Comparison of ENCODE assay signal across 28 cellular contexts in the genomic region with DNA sequence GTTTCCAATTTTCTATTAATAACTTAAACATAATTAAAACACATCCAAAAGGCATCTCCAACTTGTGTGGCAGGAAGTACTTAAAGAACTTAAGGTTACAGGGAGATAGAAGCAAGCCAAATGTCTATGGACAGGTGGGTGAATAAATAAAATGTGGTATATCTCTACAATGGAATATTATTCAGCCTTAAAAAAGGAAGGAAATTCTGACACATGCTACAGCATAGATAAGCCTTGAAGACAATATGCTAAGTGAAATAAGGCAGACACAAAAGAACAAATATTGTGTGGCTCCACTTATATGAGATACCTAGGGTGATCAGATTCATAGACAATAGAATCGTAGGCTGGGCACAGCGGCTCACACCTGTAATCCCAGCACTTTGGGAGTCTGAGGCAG.
"Had no signal": no experiment of that assay in that cellular context is flagged by ENCODE, and none has a peak within 500 bp of the region (broad histone marks: within the 10 kb centered on the region; RNA-seq: fewer than 3 reads in every experiment).

No MANE protein-coding gene starts in this region.

- H3K27ac ChIP-seq: colonic mucosa, epithelial cell of prostate, esophagus squamous epithelium, gastrocnemius medialis, heart right ventricle, left lung, lower lobe of right lung had no signal

- H3K36me3 Mint-ChIP-seq: mesothelial cell of epicardium, naive B cell had no signal

- H3K4me1 ChIP-seq: colonic mucosa, esophagus squamous epithelium, gastrocnemius medialis, heart right ventricle, left lung, lower lobe of right lung had no signal

- H3K36me3 ChIP-seq: colonic mucosa, esophagus squamous epithelium, gastrocnemius medialis, heart right ventricle, left lung, lower lobe of right lung had no signal

- ATAC-seq: effector memory CD8-positive, alpha-beta T cell; esophagus mucosa; gastrocnemius medialis; heart right ventricle; left ventricle myocardium superior; lower lobe of right lung; mucosa of descending colon had no signal

- H3K27me3 ChIP-seq: gastrocnemius medialis had no signal

- FAIRE-seq: endometrium, islet of Langerhans, keratinocyte had no signal

- H3K9me3 Mint-ChIP-seq: dendritic cell treated with granulocyte-macrophage colony-stimulating factor and Interleukin-4, amounts not matched to agents 40 ng/mL and 50 ng/mL, for 4 days; effector memory CD8-positive, alpha-beta T cell; endodermal cell; mesothelial cell of epicardium had no signal

- H3K27ac Mint-ChIP-seq: dendritic cell treated with granulocyte-macrophage colony-stimulating factor and Interleukin-4, amounts not matched to agents 40 ng/mL and 50 ng/mL, for 4 days; effector memory CD8-positive, alpha-beta T cell; endodermal cell; naive B cell had no signal

- DNase-seq: colonic mucosa; cortex of kidney; effector CD8-positive, alpha-beta T cell; effector memory CD8-positive, alpha-beta T cell; endodermal cell; erythroblast; esophagus squamous epithelium; foreskin fibroblast; foreskin melanocyte; gastrocnemius medialis; glutamatergic neuron; head of caudate nucleus; heart right ventricle; hippocampal formation; left cardiac atrium; left lung; left ventricle myocardium superior; lower lobe of right lung; mesenchymal stem cell; mucosa of descending colon; naive B cell had no signal

- H3K4me3 ChIP-seq: colonic mucosa, esophagus squamous epithelium, gastrocnemius medialis, heart right ventricle, left lung, lower lobe of right lung, mucosa of descending colon had no signal

- H3K9me3 ChIP-seq: colonic mucosa, esophagus squamous epithelium, gastrocnemius medialis, left lung, lower lobe of right lung, mucosa of descending colon had no signal
